ENCODE assay signal across 8 cellular contexts in genomic region chr14:50231475-50232275, GRCh38. TPM values are rescaled to one million over a fixed set of nuclear protein-coding genes. Genes with fewer than 3 reads are reported as not detected.
DNase-seq lines count a peak whose midpoint lies in the region; ATAC-seq and TF ChIP-seq lines count a peak whose summit lies in the region.

SOS2 (minus strand) TSS chr14:50231578; CDS start chr14:50231283, 295 bp downstream.

- H3K27me3 ChIP-seq in mammary epithelial cell (ENCODE audit: insufficient read depth, low read length): no peaks in the 10 kb centered on the region
- no peaks in the 10 kb centered on the region for H3K27me3 ChIP-seq in spleen (replicated peaks in 1 of 7)

- H3K4me3 ChIP-seq in WI38 (ENCODE audit: low read depth, low read length): peak within 1 kb of the TSS; percentile 83
- peak within 1 kb of the TSS; percentile 86 to 93 (median 91) for H3K4me3 ChIP-seq in mammary epithelial cell (replicated peaks in 1 of 3; ENCODE audit: insufficient read depth in 1 of 3, low read depth in 2 of 3, low read length in 3 of 3)
- H3K4me3 ChIP-seq in spleen: peak within 1 kb of the TSS; percentile 67 to 74 (median 68)

- H2AFZ ChIP-seq in mammary epithelial cell (ENCODE audit: low read depth, low read length): peak within 1 kb of the TSS; percentile 100

- WGBS in mammary epithelial cell (ENCODE audit: low coverage, missing lambda C conversion rate): 8% methylated on average over 37 of the region's 90 CpGs
- WGBS in spleen, 5 donors: 0 to 1% (median 1%) methylated on average over 45 to 90 of the region's 90 CpGs

- H3K9me3 ChIP-seq in mammary epithelial cell (replicated peaks; ENCODE audit: insufficient read depth, low read length) (no peaks in the 10 kb centered on the region), spleen (peaks cover 0 to 7% (median 0%) of the 10 kb centered on the region in 8 donors)

- H3K27ac ChIP-seq in mammary epithelial cell (ENCODE audit: insufficient read depth, low read depth, low read length) (peak within 1 kb of the TSS; percentile 83), spleen (peak within 1 kb of the TSS; percentile 86 to 100 (median 99))

- H3K4me1 ChIP-seq in mammary epithelial cell (ENCODE audit: insufficient read depth, low read length): peaks cover 8% of the 10 kb centered on the region
- H3K4me1 ChIP-seq in spleen: peaks cover 4 to 56% (median 39%) of the 10 kb centered on the region in 6 donors

- TF ChIP-seq POLR2A in spleen (IDR thresholded peaks at IDR 0.05): peak in 1 of 3 donors; percentile 73

- dilution Hi-C loops in mammary epithelial cell (cut with HindIII; ENCODE audit: low sequenced_read_pairs): no loop called here

- H3K27ac Mint-ChIP-seq in immature natural killer cell: peak within 1 kb of the TSS; percentile 91 to 98 (median 96)

- peak within 1 kb of the TSS; percentile 96 for H3K4me2 ChIP-seq in mammary epithelial cell (ENCODE audit: insufficient read depth, low read depth, low read length)

- peaks cover 2 to 11% (median 5%) of the 10 kb centered on the region in 3 donors for H3K27me3 Mint-ChIP-seq in immature natural killer cell (ENCODE audit: low read depth in 3 of 3)

- CTCF ChIA-PET in mammary epithelial cell (lab: Charles Lee; ENCODE audit: low non-redundant PET): no interaction called here

- no peak for TF ChIP-seq CTCF in WI38 (IDR thresholded peaks at IDR 0.05; ENCODE audit: low read depth, low read length)
- peak in 1 of 2 donors; percentile 10 for TF ChIP-seq CTCF in mammary epithelial cell (conservative IDR thresholded peaks at IDR 0.05 in 1 of 2, IDR thresholded peaks at IDR 0.05 in 1 of 2; ENCODE audit: extremely low read depth in 1 of 2, insufficient read depth in 1 of 2, low read depth in 1 of 2, low read length in 2 of 2)
- peak in 3 of 11 experiments; percentile 10 to 36 (median 20) for TF ChIP-seq CTCF in spleen (IDR thresholded peaks at IDR 0.05 in 8 of 11, conservative IDR thresholded peaks at IDR 0.05 in 3 of 11)

- peaks cover 43% of the 10 kb centered on the region for H3K79me2 ChIP-seq in mammary epithelial cell (ENCODE audit: insufficient read depth, low read length)

- peak; percentile 81 for DNase-seq in ACHN
- peak; percentile 93 for DNase-seq in NCI-H2171 treated with DMSO at 0.1 percent for 48 hours (lab: John Stamatoyannopoulos, UW)
- peak; percentile 86 for DNase-seq in mammary epithelial cell
- peak; percentile 88 for DNase-seq in immature natural killer cell
- DNase-seq in spleen: peak; percentile 98

- no TSS peak for BruUV-seq in mammary epithelial cell (replicated peaks; lab: Mats Ljungman, UMichigan)

- peak within 1 kb of the TSS; percentile 89 to 98 (median 90) for H3K4me3 Mint-ChIP-seq in immature natural killer cell

- peaks cover 0 to 2% (median 0%) of the 10 kb centered on the region in 3 donors for H3K36me3 Mint-ChIP-seq in immature natural killer cell

- H3K9ac ChIP-seq in mammary epithelial cell (ENCODE audit: insufficient read depth, low read length): peak within 1 kb of the TSS; percentile 84

- H3K36me3 ChIP-seq in mammary epithelial cell (ENCODE audit: insufficient read depth, low read length): peaks cover 3% of the 10 kb centered on the region
- H3K36me3 ChIP-seq in spleen: no peaks in the 10 kb centered on the region

- H4K20me1 ChIP-seq in mammary epithelial cell (ENCODE audit: insufficient read depth, low read length): no peaks in the 10 kb centered on the region

- ATAC-seq in GM18867 (IDR thresholded peaks at IDR 0.05; ENCODE audit: unreplicated experiment) (peak; percentile 89), HG03097 (IDR thresholded peaks at IDR 0.05; ENCODE audit: low FRiP score, unreplicated experiment) (peak; percentile 78)

- H3K9me3 Mint-ChIP-seq in immature natural killer cell: no peaks in the 10 kb centered on the region

- intact Hi-C loops in mammary epithelial cell (cut with micrococcal nuclease) (loop anchor here (2.0 to 10.0 kb wide), 4 partner anchors 81 to 369 kb away; partner anchors contain the start of genes DMAC2L, L2HGDH, MAP4K5 and VCPKMT), spleen (cut with DNase I; ENCODE audit: low total_unique reads) (no loop called here)

- H3K4me1 Mint-ChIP-seq in immature natural killer cell: peaks cover 33 to 40% of the 10 kb centered on the region in 2 donors

- in situ Hi-C loops in ACHN (cut with HindIII; ENCODE audit: low pct_ligation_motif_present, low pct_unique_long_range_greater_than_20kb, low sequenced_read_pairs) (no loop called here), mammary epithelial cell (cut with MboI; ENCODE audit: low sequenced_read_pairs in 2 of 2) (no loop called here)

RNA-seq across cellular contexts. Expression of gene SOS2, which starts in this region (rescaled TPM):
- total RNA-seq in mammary epithelial cell (10 to 100 TPM; 19.6 to 35.2 TPM), spleen (10 to 100 TPM; 40.1 to 68.8 (median 55.5) TPM)
- polyA plus RNA-seq in mammary epithelial cell (6.3 TPM), immature natural killer cell (10 to 100 TPM; 13.8 to 15.5 (median 14.3) TPM), spleen (1 to 10 TPM; 6.7 to 9.6 (median 7.0) TPM)
- polyA minus RNA-seq in mammary epithelial cell: 8.7 TPM

Comparison
In these comparisons a context has a peak if more than half of its experiments do, and no peak if none do; other contexts are left out.
1. Peak in every context shown above with its lines: DNase-seq, ATAC-seq, H3K4me3 ChIP-seq and H3K27ac ChIP-seq.